Comparison of ENCODE assay signal across 8 cellular contexts in genomic region chr5:150356575-150357284, GRCh38. TPM values are rescaled to one million over a fixed set of nuclear protein-coding genes. Genes with fewer than 3 reads are reported as not detected.
A peak's percentile ranks its signal among the peaks of the same experiment; 100 is the strongest.
DNase-seq lines count a peak whose midpoint lies in the region; ATAC-seq, FAIRE-seq and TF ChIP-seq lines count a peak whose summit lies in the region.

No MANE protein-coding gene starts in this region.

- H3K4me3 Mint-ChIP-seq in activated B cell treated with CpG ODN at 0.5 μM for 24 hours = peak overlapping the region; percentile 89

- DNase-seq in HCT116 (ENCODE audit: low read depth, low spot score) = no peak
- no peak for DNase-seq in activated B cell treated with CpG ODN at 0.5 μM for 24 hours
- DNase-seq in iPS DF 6.9 (ENCODE audit: low read depth, low spot score) = no peak
- no peak for DNase-seq in pons (ENCODE audit: low spot score)
- no peak for DNase-seq in GM12892 (ENCODE audit: insufficient read length)
- no peak for DNase-seq in NAMALWA (ENCODE audit: low spot score)

- H3K27me3 ChIP-seq in HCT116 (ENCODE audit: insufficient read depth, low read length) = no peaks in the 10 kb centered on the region
- H3K27me3 ChIP-seq in iPS DF 6.9 (ENCODE audit: control insufficient read depth, insufficient read depth, low read length) = no peaks in the 10 kb centered on the region

- H3K4me1 ChIP-seq in HCT116 (ENCODE audit: control insufficient read depth in 1 of 2, insufficient read depth in 2 of 2, low read length in 2 of 2) (peaks cover 3 to 13% of the 10 kb centered on the region in 2 experiments; a peak in 3 of 4 replicates), iPS DF 6.9 (ENCODE audit: control insufficient read depth, insufficient read depth, low read length) (no peaks in the 10 kb centered on the region)

- H3K4me3 ChIP-seq in HCT116 (replicated peaks in 1 of 2; ENCODE audit: low read depth in 1 of 2, low read length in 2 of 2) (peak overlapping the region; percentile 31 to 95), iPS DF 6.9 (ENCODE audit: low read length) (peak overlapping the region; percentile 2; the same call in 1 of the 2 replicates), skin epidermis (peak overlapping the region in 6 of 7 experiments; percentile 63 to 95 (median 82))

- H3K4me1 Mint-ChIP-seq in activated B cell treated with CpG ODN at 0.5 μM for 24 hours = peaks cover 44% of the 10 kb centered on the region

- no peaks in the 10 kb centered on the region for H3K9me3 Mint-ChIP-seq in activated B cell treated with CpG ODN at 0.5 μM for 24 hours

- peak overlapping the region; percentile 30; the same call in 1 of the 2 replicates for H3K9ac ChIP-seq in HCT116 (ENCODE audit: low read length)

- WGBS in iPS DF 6.9 (ENCODE audit: insufficient coverage, insufficient read length) = no CpG with 5 or more reads among the region's 10 CpGs

- no peak for TF ChIP-seq RAD21 in HCT116 (IDR thresholded peaks at IDR 0.05; ENCODE audit: low read depth)

- no peaks in the 10 kb centered on the region for H3K9me2 ChIP-seq in HCT116 (ENCODE audit: insufficient read depth)

- H3K79me2 ChIP-seq in HCT116 (ENCODE audit: insufficient read depth, low read length) = peaks cover 43% of the 10 kb centered on the region

- no peaks in the 10 kb centered on the region for H3K27me3 Mint-ChIP-seq in activated B cell treated with CpG ODN at 0.5 μM for 24 hours

- POLR2A ChIA-PET in HCT116 (lab: Charles Lee) (no interaction called here), activated B cell treated with CpG ODN at 0.5 μM for 24 hours (lab: Charles Lee) (interaction anchor here (1.1 to 2.4 kb wide), 5 partner anchors 42 to 93 kb away, joined by 3 to 11 read pairs (median 7); partner anchors contain the start of genes CD74 and RPS14)

- no peak for TF ChIP-seq POLR2A in HCT116 (IDR thresholded peaks at IDR 0.05; ENCODE audit: borderline replicate concordance, extremely low read depth, insufficient read depth, insufficient read length)
- TF ChIP-seq POLR2A in GM12892 (IDR thresholded peaks at IDR 0.05; ENCODE audit: low read depth, low read length) = no peak

- BruUV-seq in HCT116 (replicated peaks; lab: Mats Ljungman, UMichigan) = no TSS peak

- TF ChIP-seq CTCF in HCT116 (IDR thresholded peaks at IDR 0.05 in 2 of 3, conservative IDR thresholded peaks at IDR 0.05 in 1 of 3; ENCODE audit: borderline replicate concordance in 1 of 3, insufficient read depth in 1 of 3, low read depth in 2 of 3, low read length in 2 of 3) (no peak), activated B cell treated with CpG ODN at 0.5 μM for 24 hours (IDR thresholded peaks at IDR 0.05) (no peak)

- H3K4me2 ChIP-seq in HCT116 (ENCODE audit: low read length) = peak overlapping the region; percentile 82

- no peak for FAIRE-seq in GM12892 (lab: Jason Lieb, UNC)

- H3K36me3 Mint-ChIP-seq in activated B cell treated with CpG ODN at 0.5 μM for 24 hours (ENCODE audit: low read depth) = peaks cover 23% of the 10 kb centered on the region

- ATAC-seq in HCT116 (no peak), activated B cell treated with CpG ODN at 0.5 μM for 24 hours (ENCODE audit: low read depth) (no peak), HG03469 (IDR thresholded peaks at IDR 0.05; ENCODE audit: unreplicated experiment) (no peak)

- CTCF ChIA-PET in HCT116 (lab: Charles Lee) (no interaction called here), activated B cell treated with CpG ODN at 0.5 μM for 24 hours (lab: Charles Lee) (no interaction called here)

- peak overlapping the region; percentile 93 for H3K27ac Mint-ChIP-seq in activated B cell treated with CpG ODN at 0.5 μM for 24 hours

- H3K9me3 ChIP-seq in HCT116 (ENCODE audit: control insufficient read depth in 1 of 2, insufficient read depth in 1 of 2, low read depth in 1 of 2, low read length in 2 of 2) = no peaks in the 10 kb centered on the region
- no peaks in the 10 kb centered on the region for H3K9me3 ChIP-seq in iPS DF 6.9 (ENCODE audit: control insufficient read depth, insufficient read depth, low read length)

- intact Hi-C loops in HCT116 (cut with micrococcal nuclease) (loop anchor here (5.0 to 10.0 kb wide), 2 partner anchors 81 to 352 kb away; partner anchors contain the start of genes HMGXB3 and TIGD6), activated B cell treated with CpG ODN at 0.5 μM for 24 hours (cut with micrococcal nuclease) (loop anchor here (1.0 to 10.0 kb wide), 8 partner anchors 42 to 896 kb away; partner anchors contain the start of genes GM2A, HMGXB3, RPS14 and TIGD6)

- RAD21 ChIA-PET in HCT116 (lab: Charles Lee; ENCODE audit: low non-redundant PET in 1 of 2, low total read pairs in 2 of 2, uncharacterized antibody in 2 of 2, unreplicated experiment in 2 of 2) = no interaction called here

- peaks cover 3 to 22% of the 10 kb centered on the region in 2 experiments; a peak in 3 of 4 replicates for H3K36me3 ChIP-seq in HCT116 (ENCODE audit: control insufficient read depth in 1 of 2, insufficient read depth in 2 of 2, low read length in 2 of 2)
- H3K36me3 ChIP-seq in iPS DF 6.9 (ENCODE audit: control insufficient read depth, insufficient read depth, low read length) = peaks cover 16% of the 10 kb centered on the region; the same call in 1 of the 2 replicates

- H3K27ac ChIP-seq in HCT116 (ENCODE audit: low read depth, low read length) (no peak overlapping the region), iPS DF 6.9 (ENCODE audit: low read length) (no peak overlapping the region), skin epidermis (peak overlapping the region in 10 of 21 experiments; percentile 39 to 89 (median 74))

- no peaks in the 10 kb centered on the region for H4K20me1 ChIP-seq in HCT116 (ENCODE audit: insufficient read depth)

- H2AFZ ChIP-seq in HCT116 (ENCODE audit: low read depth, low read length, poor library complexity, severe bottlenecking) = peak overlapping the region; percentile 74

TF ChIP-seq in HCT116, 20 proteins besides CTCF, POLR2A, EP300 and RAD21 (continues in another document):
- TF ChIP-seq ATF3 (IDR thresholded peaks at IDR 0.05) = no peak
- TF ChIP-seq ZFX (IDR thresholded peaks at IDR 0.05) = no peak
- no peak for TF ChIP-seq ZBTB33 (IDR thresholded peaks at IDR 0.05; ENCODE audit: extremely low read depth, insufficient replicate concordance, low read length)
- TF ChIP-seq ZNF274 (IDR thresholded peaks at IDR 0.05; ENCODE audit: low read depth, low read length) = no peak
- TF ChIP-seq MAX (IDR thresholded peaks at IDR 0.05) = no peak
- TF ChIP-seq SRF (IDR thresholded peaks at IDR 0.05; ENCODE audit: low read depth) = no peak
- TF ChIP-seq REST (IDR thresholded peaks at IDR 0.05; ENCODE audit: low read depth) = no peak
- no peak for TF ChIP-seq EGR1 (IDR thresholded peaks at IDR 0.05; ENCODE audit: low read depth)

RNA-seq across cellular contexts. Expression of gene TCOF1, which starts 0.8 kb away (rescaled TPM):
- total RNA-seq in HCT116 (2021; ENCODE audit: unreplicated experiment) = 94.7 TPM
- 43.7 and 48.4 TPM in 2 replicates for polyA plus RNA-seq in HCT116 (2012)
- 74.7 and 76.1 TPM in 2 replicates for total RNA-seq in activated B cell treated with CpG ODN at 0.5 μM for 24 hours
- 24.4 TPM for polyA plus RNA-seq in GM12892 (2012; ENCODE audit: missing spikeins)

RNA-seq across cellular contexts. Expression of gene ARSI, which starts 54.0 kb away (rescaled TPM):
- 0.07 TPM for total RNA-seq in HCT116 (2021; ENCODE audit: unreplicated experiment)
- polyA plus RNA-seq in HCT116 (2012) = 0.04 and 0.05 TPM in 2 replicates
- not detected in 2 replicates for total RNA-seq in activated B cell treated with CpG ODN at 0.5 μM for 24 hours
- not detected for polyA plus RNA-seq in GM12892 (2012; ENCODE audit: missing spikeins)

RNA-seq across cellular contexts. Expression of gene CD74, which starts 56.0 kb away (rescaled TPM):
- total RNA-seq in HCT116 (2021; ENCODE audit: unreplicated experiment) = 8.9 TPM
- polyA plus RNA-seq in HCT116 (2012) = 0.36 and 0.50 TPM in 2 replicates
- 5,323 and 5,628 TPM in 2 replicates for total RNA-seq in activated B cell treated with CpG ODN at 0.5 μM for 24 hours
- 2,617 TPM for polyA plus RNA-seq in GM12892 (2012; ENCODE audit: missing spikeins)

Comparison
In these comparisons a context has a peak if more than half of its experiments do, and no peak if none do; other contexts are left out.
1. H3K4me3 ChIP-seq: peak in every context shown above with its lines; median percentile 82 in skin epidermis; 63 in HCT116; 2 in iPS DF 6.9.
2. RNA of gene CD74, which starts 56.0 kb away (total RNA-seq): 5,323 to 5,628 TPM in activated B cell treated with CpG ODN at 0.5 μM for 24 hours; 8.9 TPM in HCT116 (single experiment); every median in the first group is over 100 times any median in the second.